8 cellular contexts compared by ENCODE assay signal in the genomic region with DNA sequence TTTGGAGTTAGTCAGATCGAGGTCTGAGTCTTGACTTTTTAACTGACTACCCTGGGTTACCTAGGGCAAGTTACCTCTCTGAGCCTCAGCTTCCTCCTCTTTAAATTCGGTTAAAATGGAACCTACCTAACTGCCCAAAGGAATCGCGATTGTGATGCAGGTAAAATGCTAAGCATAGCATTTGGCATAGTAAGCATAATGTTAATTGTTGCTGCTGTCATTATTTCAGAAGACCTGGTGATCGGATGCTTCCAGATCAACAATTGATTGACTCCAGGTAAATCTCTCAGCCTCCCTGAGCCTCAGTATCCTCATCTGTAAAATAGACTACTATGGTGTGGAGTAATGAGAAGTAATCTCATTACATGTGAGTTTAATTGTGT. TPM values are rescaled to one million over a fixed set of nuclear protein-coding genes. Genes with fewer than 3 reads are reported as not detected.
DNase-seq lines count a peak whose midpoint lies in the region; ATAC-seq, FAIRE-seq and TF ChIP-seq lines count a peak whose summit lies in the region.

No MANE protein-coding gene starts in this region.

- peaks cover 60% of the 10 kb centered on the region for H3K4me1 ChIP-seq in HepG2 (ENCODE audit: insufficient read depth, low read length)
- peaks cover 6% of the 10 kb centered on the region for H3K4me1 ChIP-seq in testis

- peak overlapping the region; percentile 76 to 95 (median 86) for H3K4me3 ChIP-seq in HepG2 (replicated peaks in 1 of 3; ENCODE audit: insufficient read depth in 1 of 3, low read depth in 2 of 3, low read length in 3 of 3)
- H3K4me3 ChIP-seq in testis, result peak overlapping the region; percentile 63 to 89

- no peaks in the 10 kb centered on the region for H4K20me1 ChIP-seq in HepG2 (ENCODE audit: insufficient read depth, low read length)

- POLR2A ChIA-PET in activated CD4-positive, alpha-beta T cell treated with anti-CD3 and anti-CD28 coated beads, Interleukin-2, amount 10 ng/mL, durations not matched to agents 7 days and 5 days (lab: Charles Lee), result interaction anchor here (1.2 kb wide), 1 partner anchor 15 kb away, joined by 3 read pairs; a partner anchor contains a TSS
- POLR2A ChIA-PET in activated naive CD8-positive, alpha-beta T cell treated with anti-CD3 and anti-CD28 coated beads, Interleukin-2, amount 10 ng/mL, durations not matched to agents 7 days and 5 days (lab: Charles Lee), result interaction anchor here (1.0 to 5.0 kb wide), 4 partner anchors 11 to 25 kb away, joined by 3 to 36 read pairs (median 16); no protein-coding TSS in a partner anchor
- POLR2A ChIA-PET in HepG2 (lab: Yijun Ruan, JAX), result interaction anchor here (0.7 to 6.9 kb wide), 15 partner anchors 8 to 124 kb away, joined by 3 to 111 read pairs (median 4); a partner anchor contains a TSS

- peak overlapping the region; percentile 85 for H3K9ac ChIP-seq in HepG2 (ENCODE audit: insufficient read depth, low read depth, low read length)

- H3K4me1 Mint-ChIP-seq in activated CD4-positive, alpha-beta T cell treated with anti-CD3 and anti-CD28 coated beads, Interleukin-2, amount 10 ng/mL, durations not matched to agents 7 days and 5 days, result peaks cover 31% of the 10 kb centered on the region
- H3K4me1 Mint-ChIP-seq in activated naive CD8-positive, alpha-beta T cell treated with anti-CD3 and anti-CD28 coated beads, Interleukin-2, amount 10 ng/mL, durations not matched to agents 7 days and 5 days, result peaks cover 31% of the 10 kb centered on the region

- no peaks in the 10 kb centered on the region for H3K27me3 Mint-ChIP-seq in activated CD4-positive, alpha-beta T cell treated with anti-CD3 and anti-CD28 coated beads, Interleukin-2, amount 10 ng/mL, durations not matched to agents 7 days and 5 days
- no peaks in the 10 kb centered on the region for H3K27me3 Mint-ChIP-seq in activated naive CD8-positive, alpha-beta T cell treated with anti-CD3 and anti-CD28 coated beads, Interleukin-2, amount 10 ng/mL, durations not matched to agents 7 days and 5 days

- H3K9me3 ChIP-seq in HepG2 (ENCODE audit: low read length) (no peaks in the 10 kb centered on the region), testis (no peaks in the 10 kb centered on the region)

- no peak for TF ChIP-seq EP300 in HepG2 (IDR thresholded peaks at IDR 0.05; ENCODE audit: low read depth in 2 of 2, low read length in 2 of 2)
- no peak for TF ChIP-seq EP300 in HepG2 (CRISPR knock-in tag; IDR thresholded peaks at IDR 0.05; ENCODE audit: borderline replicate concordance)

- peak overlapping the region; percentile 88 for H3K27ac Mint-ChIP-seq in activated CD4-positive, alpha-beta T cell treated with anti-CD3 and anti-CD28 coated beads, Interleukin-2, amount 10 ng/mL, durations not matched to agents 7 days and 5 days
- H3K27ac Mint-ChIP-seq in activated naive CD8-positive, alpha-beta T cell treated with anti-CD3 and anti-CD28 coated beads, Interleukin-2, amount 10 ng/mL, durations not matched to agents 7 days and 5 days, result peak overlapping the region; percentile 88

- H2AFZ ChIP-seq in HepG2 (ENCODE audit: low read length), result no peak overlapping the region

- BruUV-seq in HepG2 (replicated peaks; lab: Mats Ljungman, UMichigan), result TSS peak; percentile 94

- intact Hi-C loops in HepG2 (cut with micrococcal nuclease; ENCODE audit: unreplicated experiment), result no loop called here
- intact Hi-C loops in testis (cut with DNase I; ENCODE audit: low total_unique reads), result no loop called here

- H3K9me3 Mint-ChIP-seq in activated CD4-positive, alpha-beta T cell treated with anti-CD3 and anti-CD28 coated beads, Interleukin-2, amount 10 ng/mL, durations not matched to agents 7 days and 5 days, result no peaks in the 10 kb centered on the region
- H3K9me3 Mint-ChIP-seq in activated naive CD8-positive, alpha-beta T cell treated with anti-CD3 and anti-CD28 coated beads, Interleukin-2, amount 10 ng/mL, durations not matched to agents 7 days and 5 days, result no peaks in the 10 kb centered on the region

- H3K27ac ChIP-seq in HepG2 (ENCODE audit: extremely low read length, insufficient read depth, low read length), result peak overlapping the region; percentile 82
- H3K27ac ChIP-seq in testis, result peak overlapping the region in 1 of 2 donors; percentile 65

- TF ChIP-seq CTCF in HepG2 (CRISPR knock-in tag; IDR thresholded peaks at IDR 0.05) (no peak), testis (IDR thresholded peaks at IDR 0.05) (no peak)

- no peak for TF ChIP-seq RAD21 in HepG2 (CRISPR knock-in tag; IDR thresholded peaks at IDR 0.05)

- TF ChIP-seq POLR2A in HepG2 (IDR thresholded peaks at IDR 0.05; ENCODE audit: insufficient read depth in 1 of 2, low read depth in 2 of 2, low read length in 2 of 2) (no peak), testis (IDR thresholded peaks at IDR 0.05) (no peak)

- DNase-seq in activated CD4-positive, alpha-beta T cell treated with anti-CD3 and anti-CD28 coated beads, Interleukin-2, amount 10 ng/mL, durations not matched to agents 7 days and 5 days, result no peak
- no peak for DNase-seq in activated CD4-positive, alpha-beta T cell treated with anti-CD3 and anti-CD28 coated beads, Interleukin-2, amount 50 U/mL, for 4 hours
- no peak for DNase-seq in activated naive CD8-positive, alpha-beta T cell treated with anti-CD3 and anti-CD28 coated beads, Interleukin-2, amount 10 ng/mL, durations not matched to agents 7 days and 5 days
- DNase-seq in HepG2 (ENCODE audit: low spot score) (no peak), testis (no peak), SW480 (ENCODE audit: low spot score) (no peak), epidermal melanocyte (ENCODE audit: insufficient read length, low spot score) (no peak)

- peaks cover 0 to 13% of the 10 kb centered on the region in 2 experiments; a peak in 1 of 5 replicates for H3K36me3 ChIP-seq in HepG2 (replicated peaks in 1 of 2; ENCODE audit: control insufficient read depth in 1 of 2, insufficient read depth in 2 of 2, low read length in 2 of 2)
- H3K36me3 ChIP-seq in testis (ENCODE audit: low read depth, missing control alignments), result no peaks in the 10 kb centered on the region

- H3K4me3 Mint-ChIP-seq in activated CD4-positive, alpha-beta T cell treated with anti-CD3 and anti-CD28 coated beads, Interleukin-2, amount 10 ng/mL, durations not matched to agents 7 days and 5 days, result peak overlapping the region; percentile 99
- H3K4me3 Mint-ChIP-seq in activated naive CD8-positive, alpha-beta T cell treated with anti-CD3 and anti-CD28 coated beads, Interleukin-2, amount 10 ng/mL, durations not matched to agents 7 days and 5 days, result peak overlapping the region; percentile 90

- WGBS in HepG2 (ENCODE audit: low lambda C conversion rate), result 5% methylated on average over 5 of the region's 5 CpGs
- WGBS in testis, 2 donors, result 19 to 27% methylated on average over 5 of the region's 5 CpGs

- H3K27me3 ChIP-seq in HepG2 (ENCODE audit: control insufficient read depth in 1 of 2, insufficient read depth in 2 of 2, low read length in 2 of 2) (no peaks in the 10 kb centered on the region), testis (no peaks in the 10 kb centered on the region)

- CTCF ChIA-PET in activated CD4-positive, alpha-beta T cell treated with anti-CD3 and anti-CD28 coated beads, Interleukin-2, amount 10 ng/mL, durations not matched to agents 7 days and 5 days (lab: Charles Lee), result interaction anchor here (0.7 to 6.5 kb wide), 9 partner anchors 8 to 129 kb away, joined by 3 to 49 read pairs (median 4); a partner anchor contains a TSS
- CTCF ChIA-PET in HepG2 (lab: Yijun Ruan, JAX; ENCODE audit: low intra/inter-chr PET ratio, low total read pairs), result no interaction called here

- in situ Hi-C loops in HepG2 (cut with HindIII; ENCODE audit: extremely low pct_ligation_motif_present, low pct_unique_long_range_greater_than_20kb), result no loop called here

- H3K36me3 Mint-ChIP-seq in activated CD4-positive, alpha-beta T cell treated with anti-CD3 and anti-CD28 coated beads, Interleukin-2, amount 10 ng/mL, durations not matched to agents 7 days and 5 days (ENCODE audit: low read depth), result peaks cover 2% of the 10 kb centered on the region
- H3K36me3 Mint-ChIP-seq in activated naive CD8-positive, alpha-beta T cell treated with anti-CD3 and anti-CD28 coated beads, Interleukin-2, amount 10 ng/mL, durations not matched to agents 7 days and 5 days, result no peaks in the 10 kb centered on the region

- no peak for FAIRE-seq in HepG2 (lab: Jason Lieb, UNC)

- ATAC-seq in activated naive CD8-positive, alpha-beta T cell treated with anti-CD3 and anti-CD28 coated beads, Interleukin-2, amount 10 ng/mL, durations not matched to agents 7 days and 5 days (ENCODE audit: low read depth), result no peak
- no peak for ATAC-seq in HepG2
- ATAC-seq in GM18868 (IDR thresholded peaks at IDR 0.05; ENCODE audit: unreplicated experiment), result no peak

- peaks cover 42% of the 10 kb centered on the region for H3K79me2 ChIP-seq in HepG2 (ENCODE audit: insufficient read depth, low read length)

- H3K4me2 ChIP-seq in HepG2 (ENCODE audit: low read depth, low read length), result peak overlapping the region; percentile 96

RNA-seq across cellular contexts. Expression of a gene that starts 0.6 kb away (rescaled TPM):
- total RNA-seq in activated CD4-positive, alpha-beta T cell treated with anti-CD3 and anti-CD28 coated beads, Interleukin-2, amount 10 ng/mL, durations not matched to agents 7 days and 5 days, result 10 to 100 TPM; 22.9 to 23.4 TPM
- total RNA-seq in activated naive CD8-positive, alpha-beta T cell treated with anti-CD3 and anti-CD28 coated beads, Interleukin-2, amount 10 ng/mL, durations not matched to agents 7 days and 5 days, result 10 to 100 TPM; 28.2 to 28.8 TPM
- total RNA-seq in HepG2 (2016; rRNA removed; fragmentation: Illumina TruSeq; extraction: Trizol) (40.0 and 72.3 TPM in 2 replicates), testis (10 to 100 TPM; 12.2 to 12.3 TPM)
- 44.5 and 47.1 TPM in 2 replicates for total RNA-seq in HepG2 (2016; cell fraction: cytosol; rRNA removed; fragmentation: Illumina TruSeq; extraction: Trizol; ENCODE audit: low read depth)
- 32.3 and 72.1 TPM in 2 replicates for total RNA-seq in HepG2 (2016; cell fraction: insoluble cytoplasmic fraction; rRNA removed; fragmentation: Illumina TruSeq; extraction: Trizol)
- total RNA-seq in HepG2 (2016; cell fraction: membrane; rRNA removed; fragmentation: Illumina TruSeq; extraction: Trizol), result 63.3 and 69.6 TPM in 2 replicates
- total RNA-seq in HepG2 (2016; cell fraction: nucleus; rRNA removed; fragmentation: Illumina TruSeq; extraction: Trizol), result 64.1 and 81.7 TPM in 2 replicates
- polyA plus RNA-seq in HepG2 (2011; rRNA removed) (87.6 and 124 TPM in 2 replicates), testis (ENCODE audit: insufficient read depth, low read depth, low replicate concordance) (6.5 TPM)
- polyA plus RNA-seq in HepG2 (2011; cell fraction: cytosol; rRNA removed), result 96.8 and 105 TPM in 2 replicates
- 190 and 210 TPM in 2 replicates for polyA plus RNA-seq in HepG2 (2011; cell fraction: nucleus; rRNA removed)
- polyA plus RNA-seq in HepG2 (2012), result 61.9 and 91.6 TPM in 2 replicates
- 41.6 and 44.0 TPM in 2 replicates for polyA plus RNA-seq in HepG2 (2016; cell fraction: cytosol; fragmentation: Illumina TruSeq; extraction: Trizol; ENCODE audit: low read depth)
- 33.2 and 41.2 TPM in 2 replicates for polyA plus RNA-seq in HepG2 (2016; cell fraction: insoluble cytoplasmic fraction; fragmentation: Illumina TruSeq; extraction: Trizol; ENCODE audit: low read depth)
- polyA plus RNA-seq in HepG2 (2016; cell fraction: membrane; fragmentation: Illumina TruSeq; extraction: Trizol; ENCODE audit: low read depth), result 58.0 and 63.5 TPM in 2 replicates
- polyA plus RNA-seq in HepG2 (2016; cell fraction: nucleus; fragmentation: Illumina TruSeq; extraction: Trizol; ENCODE audit: insufficient read depth, low read depth), result 111 TPM in 2 replicates
- polyA minus RNA-seq in HepG2 (2011; rRNA and poly(A)+ RNA removed; ENCODE audit: low replicate concordance), result 1.5 and 247 TPM in 2 replicates
- 58.2 and 68.6 TPM in 2 replicates for polyA minus RNA-seq in HepG2 (2011; cell fraction: cytosol; rRNA and poly(A)+ RNA removed)
- polyA minus RNA-seq in HepG2 (2011; cell fraction: nucleus; rRNA and poly(A)+ RNA removed), result 75.4 and 86.5 TPM in 2 replicates

RNA-seq across cellular contexts. Expression of a gene that starts 14.5 kb away (rescaled TPM):
- total RNA-seq in activated CD4-positive, alpha-beta T cell treated with anti-CD3 and anti-CD28 coated beads, Interleukin-2, amount 10 ng/mL, durations not matched to agents 7 days and 5 days, result 10 to 100 TPM; 87.3 to 97.7 TPM
- 10 to 100 TPM; 44.0 to 48.1 TPM for total RNA-seq in activated naive CD8-positive, alpha-beta T cell treated with anti-CD3 and anti-CD28 coated beads, Interleukin-2, amount 10 ng/mL, durations not matched to agents 7 days and 5 days
- total RNA-seq in HepG2 (2016; rRNA removed; fragmentation: Illumina TruSeq; extraction: Trizol) (82.2 and 103 TPM in 2 replicates), testis (10 to 100 TPM; 27.7 to 49.1 TPM)
- total RNA-seq in HepG2 (2016; cell fraction: cytosol; rRNA removed; fragmentation: Illumina TruSeq; extraction: Trizol; ENCODE audit: low read depth), result 40.9 and 52.7 TPM in 2 replicates
- total RNA-seq in HepG2 (2016; cell fraction: insoluble cytoplasmic fraction; rRNA removed; fragmentation: Illumina TruSeq; extraction: Trizol), result 87.8 and 108 TPM in 2 replicates
- 48.0 and 65.2 TPM in 2 replicates for total RNA-seq in HepG2 (2016; cell fraction: membrane; rRNA removed; fragmentation: Illumina TruSeq; extraction: Trizol)
- 27.4 and 31.3 TPM in 2 replicates for total RNA-seq in HepG2 (2016; cell fraction: nucleus; rRNA removed; fragmentation: Illumina TruSeq; extraction: Trizol)
- polyA plus RNA-seq in HepG2 (2011; rRNA removed) (56.3 and 67.8 TPM in 2 replicates), testis (ENCODE audit: insufficient read depth, low read depth, low replicate concordance) (56.9 TPM)
- 81.8 and 94.3 TPM in 2 replicates for polyA plus RNA-seq in HepG2 (2011; cell fraction: cytosol; rRNA removed)
- 18.2 and 20.2 TPM in 2 replicates for polyA plus RNA-seq in HepG2 (2011; cell fraction: nucleus; rRNA removed)
- 46.7 and 55.3 TPM in 2 replicates for polyA plus RNA-seq in HepG2 (2012)
- 53.7 and 66.6 TPM in 2 replicates for polyA plus RNA-seq in HepG2 (2016; cell fraction: cytosol; fragmentation: Illumina TruSeq; extraction: Trizol; ENCODE audit: low read depth)
- 106 and 130 TPM in 2 replicates for polyA plus RNA-seq in HepG2 (2016; cell fraction: insoluble cytoplasmic fraction; fragmentation: Illumina TruSeq; extraction: Trizol; ENCODE audit: low read depth)
- polyA plus RNA-seq in HepG2 (2016; cell fraction: membrane; fragmentation: Illumina TruSeq; extraction: Trizol; ENCODE audit: low read depth), result 52.5 and 68.9 TPM in 2 replicates
- polyA plus RNA-seq in HepG2 (2016; cell fraction: nucleus; fragmentation: Illumina TruSeq; extraction: Trizol; ENCODE audit: insufficient read depth, low read depth), result 53.7 and 58.9 TPM in 2 replicates
- polyA minus RNA-seq in HepG2 (2011; rRNA and poly(A)+ RNA removed; ENCODE audit: low replicate concordance), result 28.3 and 58.4 TPM in 2 replicates
- polyA minus RNA-seq in HepG2 (2011; cell fraction: cytosol; rRNA and poly(A)+ RNA removed), result 7.7 and 8.8 TPM in 2 replicates
- 11.8 and 13.6 TPM in 2 replicates for polyA minus RNA-seq in HepG2 (2011; cell fraction: nucleus; rRNA and poly(A)+ RNA removed)

RNA-seq across cellular contexts. Expression of a gene that starts 21.3 kb away (rescaled TPM):
- not detected for total RNA-seq in activated CD4-positive, alpha-beta T cell treated with anti-CD3 and anti-CD28 coated beads, Interleukin-2, amount 10 ng/mL, durations not matched to agents 7 days and 5 days
- not detected for total RNA-seq in activated naive CD8-positive, alpha-beta T cell treated with anti-CD3 and anti-CD28 coated beads, Interleukin-2, amount 10 ng/mL, durations not matched to agents 7 days and 5 days
- total RNA-seq in HepG2 (2016; rRNA removed; fragmentation: Illumina TruSeq; extraction: Trizol), result not detected in 2 replicates
- not detected in 2 replicates for total RNA-seq in HepG2 (2016; cell fraction: cytosol; rRNA removed; fragmentation: Illumina TruSeq; extraction: Trizol; ENCODE audit: low read depth)
- not detected in 2 replicates for total RNA-seq in HepG2 (2016; cell fraction: insoluble cytoplasmic fraction; rRNA removed; fragmentation: Illumina TruSeq; extraction: Trizol)
- total RNA-seq in HepG2 (2016; cell fraction: membrane; rRNA removed; fragmentation: Illumina TruSeq; extraction: Trizol), result not detected in 2 replicates
- total RNA-seq in HepG2 (2016; cell fraction: nucleus; rRNA removed; fragmentation: Illumina TruSeq; extraction: Trizol), result not detected in 2 replicates
- polyA plus RNA-seq in HepG2 (2011; rRNA removed), result 0.04 TPM in 1 of 2 replicates, not detected in the other
- polyA plus RNA-seq in HepG2 (2011; cell fraction: cytosol; rRNA removed), result not detected in 2 replicates
- polyA plus RNA-seq in HepG2 (2011; cell fraction: nucleus; rRNA removed), result not detected in 2 replicates
- not detected in 2 replicates for polyA plus RNA-seq in HepG2 (2012)
- not detected in 2 replicates for polyA plus RNA-seq in HepG2 (2016; cell fraction: cytosol; fragmentation: Illumina TruSeq; extraction: Trizol; ENCODE audit: low read depth)
- polyA plus RNA-seq in HepG2 (2016; cell fraction: insoluble cytoplasmic fraction; fragmentation: Illumina TruSeq; extraction: Trizol; ENCODE audit: low read depth), result not detected in 2 replicates
- polyA plus RNA-seq in HepG2 (2016; cell fraction: membrane; fragmentation: Illumina TruSeq; extraction: Trizol; ENCODE audit: low read depth), result not detected in 2 replicates
- polyA plus RNA-seq in HepG2 (2016; cell fraction: nucleus; fragmentation: Illumina TruSeq; extraction: Trizol; ENCODE audit: insufficient read depth, low read depth), result not detected in 2 replicates
- polyA minus RNA-seq in HepG2 (2011; rRNA and poly(A)+ RNA removed; ENCODE audit: low replicate concordance), result not detected in 2 replicates
- polyA minus RNA-seq in HepG2 (2011; cell fraction: cytosol; rRNA and poly(A)+ RNA removed), result not detected in 2 replicates
- not detected in 2 replicates for polyA minus RNA-seq in HepG2 (2011; cell fraction: nucleus; rRNA and poly(A)+ RNA removed)
- total RNA-seq in testis, result under 1 TPM; 0.37 to 0.47 TPM
- 2.0 TPM for polyA plus RNA-seq in testis (ENCODE audit: insufficient read depth, low read depth, low replicate concordance)

RNA-seq across cellular contexts. Expression of a gene that starts 51.4 kb away (rescaled TPM):
- 100 to 1,000 TPM; 303 to 350 TPM for total RNA-seq in activated CD4-positive, alpha-beta T cell treated with anti-CD3 and anti-CD28 coated beads, Interleukin-2, amount 10 ng/mL, durations not matched to agents 7 days and 5 days
- total RNA-seq in activated naive CD8-positive, alpha-beta T cell treated with anti-CD3 and anti-CD28 coated beads, Interleukin-2, amount 10 ng/mL, durations not matched to agents 7 days and 5 days, result 100 to 1,000 TPM; 220 to 221 TPM
- total RNA-seq in HepG2 (2016; rRNA removed; fragmentation: Illumina TruSeq; extraction: Trizol) (30.3 and 37.6 TPM in 2 replicates), testis (10 to 100 TPM; 13.3 to 19.8 TPM)
- total RNA-seq in HepG2 (2016; cell fraction: cytosol; rRNA removed; fragmentation: Illumina TruSeq; extraction: Trizol; ENCODE audit: low read depth), result 17.4 and 20.5 TPM in 2 replicates
- total RNA-seq in HepG2 (2016; cell fraction: insoluble cytoplasmic fraction; rRNA removed; fragmentation: Illumina TruSeq; extraction: Trizol), result 27.8 and 37.8 TPM in 2 replicates
- total RNA-seq in HepG2 (2016; cell fraction: membrane; rRNA removed; fragmentation: Illumina TruSeq; extraction: Trizol), result 26.3 and 29.3 TPM in 2 replicates
- total RNA-seq in HepG2 (2016; cell fraction: nucleus; rRNA removed; fragmentation: Illumina TruSeq; extraction: Trizol), result 9.1 and 12.2 TPM in 2 replicates
- polyA plus RNA-seq in HepG2 (2011; rRNA removed) (30.4 and 38.3 TPM in 2 replicates), testis (ENCODE audit: insufficient read depth, low read depth, low replicate concordance) (43.6 TPM)
- 42.3 and 44.9 TPM in 2 replicates for polyA plus RNA-seq in HepG2 (2011; cell fraction: cytosol; rRNA removed)
- polyA plus RNA-seq in HepG2 (2011; cell fraction: nucleus; rRNA removed), result 12.0 and 15.7 TPM in 2 replicates
- polyA plus RNA-seq in HepG2 (2012), result 27.5 and 35.0 TPM in 2 replicates
- polyA plus RNA-seq in HepG2 (2016; cell fraction: cytosol; fragmentation: Illumina TruSeq; extraction: Trizol; ENCODE audit: low read depth), result 27.4 and 32.1 TPM in 2 replicates
- polyA plus RNA-seq in HepG2 (2016; cell fraction: insoluble cytoplasmic fraction; fragmentation: Illumina TruSeq; extraction: Trizol; ENCODE audit: low read depth), result 54.7 and 56.6 TPM in 2 replicates
- 33.1 and 34.4 TPM in 2 replicates for polyA plus RNA-seq in HepG2 (2016; cell fraction: membrane; fragmentation: Illumina TruSeq; extraction: Trizol; ENCODE audit: low read depth)
- 19.0 and 19.8 TPM in 2 replicates for polyA plus RNA-seq in HepG2 (2016; cell fraction: nucleus; fragmentation: Illumina TruSeq; extraction: Trizol; ENCODE audit: insufficient read depth, low read depth)
- 2.5 and 57.1 TPM in 2 replicates for polyA minus RNA-seq in HepG2 (2011; rRNA and poly(A)+ RNA removed; ENCODE audit: low replicate concordance)
- 10.2 and 16.3 TPM in 2 replicates for polyA minus RNA-seq in HepG2 (2011; cell fraction: cytosol; rRNA and poly(A)+ RNA removed)
- polyA minus RNA-seq in HepG2 (2011; cell fraction: nucleus; rRNA and poly(A)+ RNA removed), result 3.5 and 6.6 TPM in 2 replicates

RNA-seq across cellular contexts. Expression of a gene that starts 55.7 kb away (rescaled TPM):
- total RNA-seq in activated CD4-positive, alpha-beta T cell treated with anti-CD3 and anti-CD28 coated beads, Interleukin-2, amount 10 ng/mL, durations not matched to agents 7 days and 5 days, result under 1 TPM in 1 of 2 experiments, not detected in 1; 0.35 TPM
- total RNA-seq in activated naive CD8-positive, alpha-beta T cell treated with anti-CD3 and anti-CD28 coated beads, Interleukin-2, amount 10 ng/mL, durations not matched to agents 7 days and 5 days, result 1 to 10 TPM in 1 of 2 experiments, under 1 TPM in 1; 0.96 to 1.6 TPM
- total RNA-seq in HepG2 (2016; rRNA removed; fragmentation: Illumina TruSeq; extraction: Trizol) (0.45 and 1.3 TPM in 2 replicates), testis (1 to 10 TPM; 2.3 to 2.5 TPM)
- 0.71 and 0.79 TPM in 2 replicates for total RNA-seq in HepG2 (2016; cell fraction: cytosol; rRNA removed; fragmentation: Illumina TruSeq; extraction: Trizol; ENCODE audit: low read depth)
- total RNA-seq in HepG2 (2016; cell fraction: insoluble cytoplasmic fraction; rRNA removed; fragmentation: Illumina TruSeq; extraction: Trizol), result 0.42 and 0.91 TPM in 2 replicates
- 1.1 and 1.2 TPM in 2 replicates for total RNA-seq in HepG2 (2016; cell fraction: membrane; rRNA removed; fragmentation: Illumina TruSeq; extraction: Trizol)
- 1.8 and 2.1 TPM in 2 replicates for total RNA-seq in HepG2 (2016; cell fraction: nucleus; rRNA removed; fragmentation: Illumina TruSeq; extraction: Trizol)
- polyA plus RNA-seq in HepG2 (2011; rRNA removed) (4.3 and 8.4 TPM in 2 replicates), testis (ENCODE audit: insufficient read depth, low read depth, low replicate concordance) (3.2 TPM)
- 3.6 and 3.9 TPM in 2 replicates for polyA plus RNA-seq in HepG2 (2011; cell fraction: cytosol; rRNA removed)
- polyA plus RNA-seq in HepG2 (2011; cell fraction: nucleus; rRNA removed), result 10.4 and 14.9 TPM in 2 replicates
- 14.7 and 15.9 TPM in 2 replicates for polyA plus RNA-seq in HepG2 (2012)
- 1.8 and 2.1 TPM in 2 replicates for polyA plus RNA-seq in HepG2 (2016; cell fraction: cytosol; fragmentation: Illumina TruSeq; extraction: Trizol; ENCODE audit: low read depth)
- 1.9 and 2.5 TPM in 2 replicates for polyA plus RNA-seq in HepG2 (2016; cell fraction: insoluble cytoplasmic fraction; fragmentation: Illumina TruSeq; extraction: Trizol; ENCODE audit: low read depth)
- polyA plus RNA-seq in HepG2 (2016; cell fraction: membrane; fragmentation: Illumina TruSeq; extraction: Trizol; ENCODE audit: low read depth), result 2.8 and 3.5 TPM in 2 replicates
- polyA plus RNA-seq in HepG2 (2016; cell fraction: nucleus; fragmentation: Illumina TruSeq; extraction: Trizol; ENCODE audit: insufficient read depth, low read depth), result 5.0 and 7.0 TPM in 2 replicates
- 0.72 and 4.8 TPM in 2 replicates for polyA minus RNA-seq in HepG2 (2011; rRNA and poly(A)+ RNA removed; ENCODE audit: low replicate concordance)
- polyA minus RNA-seq in HepG2 (2011; cell fraction: cytosol; rRNA and poly(A)+ RNA removed), result 4.1 and 11.0 TPM in 2 replicates
- 2.3 and 3.7 TPM in 2 replicates for polyA minus RNA-seq in HepG2 (2011; cell fraction: nucleus; rRNA and poly(A)+ RNA removed)
